Comparison of ENCODE assay signal across 8 cellular contexts in genomic region chr6:141562801-141563763, GRCh38.
DNase-seq lines count a peak whose midpoint lies in the region; ATAC-seq and TF ChIP-seq lines count a peak whose summit lies in the region.

No MANE protein-coding gene starts in this region.

- H3K9me2 ChIP-seq in OCI-LY7 (ENCODE audit: insufficient read depth, low read length) = no peaks in the 10 kb centered on the region
- H3K9me2 ChIP-seq in neural cell (ENCODE audit: insufficient read depth, low read length) = no peaks in the 10 kb centered on the region

- H3K4me3 ChIP-seq in HUES64 (ENCODE audit: low read length) (no peak overlapping the region), OCI-LY7 (ENCODE audit: low read depth, low read length, poor library complexity, severe bottlenecking) (peak overlapping the region; percentile 33), fibroblast of lung (replicated peaks in 1 of 4; ENCODE audit: control extremely low read depth in 1 of 4, insufficient read depth in 1 of 4, low read depth in 3 of 4, low read length in 4 of 4) (peak overlapping the region in 1 of 4 experiments; percentile 20), neural cell (ENCODE audit: low read length) (no peak overlapping the region), suprapubic skin (peak overlapping the region; percentile 33)

- peak; percentile 98 for TF ChIP-seq RAD21 in neural cell (conservative IDR thresholded peaks at IDR 0.05)

- H3K27ac ChIP-seq in HUES64 (ENCODE audit: low read depth, low read length) (peak overlapping the region; percentile 68), OCI-LY7 (ENCODE audit: low read depth, low read length, poor library complexity, severe bottlenecking) (peak overlapping the region; percentile 43), fibroblast of lung (ENCODE audit: insufficient read depth, low read length) (peak overlapping the region; percentile 2), neural cell (ENCODE audit: low read length) (peak overlapping the region; percentile 36), suprapubic skin (peak overlapping the region; percentile 0)

- BruUV-seq in OCI-LY7 (replicated peaks; lab: Mats Ljungman, UMichigan) = no TSS peak

- intact Hi-C loops in OCI-LY7 (cut with micrococcal nuclease; ENCODE audit: unreplicated experiment) = loop anchor here (5.0 kb wide), 3 partner anchors 81 to 1681 kb away; no protein-coding TSS in a partner anchor

- DNase-seq in DMS79 (lab: John Stamatoyannopoulos, UW) = peak; percentile 6
- peak; percentile 84 for DNase-seq in OCI-LY7 (ENCODE audit: low spot score)
- peak; percentile 8 for DNase-seq in activated T-cell treated with anti-CD3 and anti-CD28 coated beads for 48 hours (ENCODE audit: low read depth)
- DNase-seq in fibroblast of lung (ENCODE audit: low read depth in 2 of 2) = peak; percentile 82 to 96
- peak in 1 of 2 donors; percentile 62 for DNase-seq in suprapubic skin (ENCODE audit: low spot score in 2 of 2)

- peaks cover 21% of the 10 kb centered on the region for H3K4me1 ChIP-seq in HUES64 (ENCODE audit: insufficient read depth, low read length)
- peaks cover 16% of the 10 kb centered on the region for H3K4me1 ChIP-seq in OCI-LY7 (ENCODE audit: insufficient read depth, low read length, poor library complexity, severe bottlenecking)
- peaks cover 5% of the 10 kb centered on the region for H3K4me1 ChIP-seq in fibroblast of lung (ENCODE audit: control insufficient read depth, extremely low read depth, insufficient read depth, low read length)
- peaks cover 12% of the 10 kb centered on the region for H3K4me1 ChIP-seq in suprapubic skin

- ATAC-seq in GM21529 (IDR thresholded peaks at IDR 0.05; ENCODE audit: unreplicated experiment) = peak; percentile 91

- H4K20me1 ChIP-seq in OCI-LY7 (ENCODE audit: insufficient read depth, low read length) = no peaks in the 10 kb centered on the region
- no peaks in the 10 kb centered on the region for H4K20me1 ChIP-seq in fibroblast of lung (ENCODE audit: control insufficient read depth, extremely low read depth, insufficient read depth, low read length)
- H4K20me1 ChIP-seq in neural cell (ENCODE audit: insufficient read depth) = no peaks in the 10 kb centered on the region

- H3K79me2 ChIP-seq in OCI-LY7 (ENCODE audit: insufficient read depth, low read depth, low read length) (no peaks in the 10 kb centered on the region), fibroblast of lung (ENCODE audit: control insufficient read depth, insufficient read depth, low read length) (no peaks in the 10 kb centered on the region), neural cell (replicated peaks; ENCODE audit: insufficient read depth, low read length) (no peaks in the 10 kb centered on the region)

- H3F3A ChIP-seq in neural cell (ENCODE audit: insufficient read depth, low read length, poor library complexity, severe bottlenecking) = no peaks in the 10 kb centered on the region

- H3K9me3 ChIP-seq in HUES64 (ENCODE audit: insufficient read depth, low read depth, low read length) (no peaks in the 10 kb centered on the region), OCI-LY7 (ENCODE audit: low read length) (no peaks in the 10 kb centered on the region), fibroblast of lung (ENCODE audit: control insufficient read depth, insufficient read depth, low read depth, low read length) (no peaks in the 10 kb centered on the region), neural cell (ENCODE audit: low read length) (no peaks in the 10 kb centered on the region), suprapubic skin (no peaks in the 10 kb centered on the region)

- TF ChIP-seq CTCF in OCI-LY7 (conservative IDR thresholded peaks at IDR 0.05; ENCODE audit: low read length) (peak; percentile 95), fibroblast of lung (conservative IDR thresholded peaks at IDR 0.05 in 1 of 2, IDR thresholded peaks at IDR 0.05 in 1 of 2; ENCODE audit: low read depth in 1 of 2, low read length in 2 of 2) (peak; percentile 81 to 87), neural cell (IDR thresholded peaks at IDR 0.05; ENCODE audit: poor library complexity, severe bottlenecking) (peak; percentile 96), suprapubic skin (IDR thresholded peaks at IDR 0.05) (peak; percentile 75 to 79)

- peak overlapping the region; percentile 49; the same call in 1 of the 2 replicates for H3K9ac ChIP-seq in HUES64 (ENCODE audit: low read depth, low read length)
- H3K9ac ChIP-seq in fibroblast of lung (ENCODE audit: insufficient read depth, low read length) = no peak overlapping the region
- H3K9ac ChIP-seq in neural cell (ENCODE audit: low read length) = no peak overlapping the region

- no peak for TF ChIP-seq POLR2A in suprapubic skin (IDR thresholded peaks at IDR 0.05)

- H3K36me3 ChIP-seq in HUES64 (ENCODE audit: insufficient read depth, low read length) (no peaks in the 10 kb centered on the region), OCI-LY7 (ENCODE audit: insufficient read depth, low read length) (no peaks in the 10 kb centered on the region), fibroblast of lung (ENCODE audit: control insufficient read depth, insufficient read depth, low read length) (no peaks in the 10 kb centered on the region), neural cell (ENCODE audit: insufficient read depth, low read length) (no peaks in the 10 kb centered on the region), suprapubic skin (no peaks in the 10 kb centered on the region)

- TF ChIP-seq EP300 in neural cell (conservative IDR thresholded peaks at IDR 0.05; ENCODE audit: poor library complexity, severe bottlenecking) = peak; percentile 34
- TF ChIP-seq EP300 in suprapubic skin (IDR thresholded peaks at IDR 0.05) = no peak

- CTCF ChIA-PET in OCI-LY7 (lab: Charles Lee; ENCODE audit: unreplicated experiment) = no interaction called here

- H3K4me2 ChIP-seq in OCI-LY7 (ENCODE audit: low read length) = peak overlapping the region; percentile 73
- peak overlapping the region; percentile 21 for H3K4me2 ChIP-seq in fibroblast of lung (ENCODE audit: extremely low read depth, insufficient read depth, low read length)
- H3K4me2 ChIP-seq in neural cell (ENCODE audit: low read length) = no peak overlapping the region

- WGBS in HUES64 = 55% methylated on average over 8 of the region's 11 CpGs
- WGBS in suprapubic skin = 17% methylated on average over 11 of the region's 11 CpGs

- peak overlapping the region; percentile 99 for H2AFZ ChIP-seq in OCI-LY7 (ENCODE audit: low read length)
- peak overlapping the region; percentile 18 for H2AFZ ChIP-seq in fibroblast of lung (ENCODE audit: low read length)
- H2AFZ ChIP-seq in neural cell (ENCODE audit: low read depth, low read length) = no peak overlapping the region

- POLR2A ChIA-PET in OCI-LY7 (lab: Charles Lee) = interaction anchor here (0.6 to 1.7 kb wide), 4 partner anchors 78 to 581 kb away, joined by 3 to 6 read pairs (median 4); no protein-coding TSS in a partner anchor

- H3K27me3 ChIP-seq in HUES64 (ENCODE audit: insufficient read depth, low read length) = no peaks in the 10 kb centered on the region
- no peaks in the 10 kb centered on the region for H3K27me3 ChIP-seq in fibroblast of lung (ENCODE audit: control insufficient read depth, insufficient read depth, low read length)
- H3K27me3 ChIP-seq in neural cell (ENCODE audit: insufficient read depth, low read depth, low read length) = no peaks in the 10 kb centered on the region
- H3K27me3 ChIP-seq in suprapubic skin = no peaks in the 10 kb centered on the region

TF ChIP-seq in neural cell, 6 proteins besides CTCF, POLR2A, EP300 and RAD21:
- TF ChIP-seq SMC3 (conservative IDR thresholded peaks at IDR 0.05; ENCODE audit: poor library complexity) (peak; percentile 94), TAF1 (IDR thresholded peaks at IDR 0.05; ENCODE audit: low read depth) (no peak)

Comparison
In these comparisons a context has a peak if more than half of its experiments do, and no peak if none do; other contexts are left out.
1. H3K27ac ChIP-seq: peak in every context shown above with its lines; median percentile 68 in HUES64; 43 in OCI-LY7; 36 in neural cell; 2 in fibroblast of lung; 0 in suprapubic skin.
2. H3K4me3 ChIP-seq: peak in OCI-LY7 (single experiment) and suprapubic skin (single experiment); none in HUES64 (single experiment) and neural cell (single experiment).
3. Peak in every context shown above with its lines, with median percentiles within 50 percentile points of each other: CTCF ChIP-seq.